In the genomic region with DNA sequence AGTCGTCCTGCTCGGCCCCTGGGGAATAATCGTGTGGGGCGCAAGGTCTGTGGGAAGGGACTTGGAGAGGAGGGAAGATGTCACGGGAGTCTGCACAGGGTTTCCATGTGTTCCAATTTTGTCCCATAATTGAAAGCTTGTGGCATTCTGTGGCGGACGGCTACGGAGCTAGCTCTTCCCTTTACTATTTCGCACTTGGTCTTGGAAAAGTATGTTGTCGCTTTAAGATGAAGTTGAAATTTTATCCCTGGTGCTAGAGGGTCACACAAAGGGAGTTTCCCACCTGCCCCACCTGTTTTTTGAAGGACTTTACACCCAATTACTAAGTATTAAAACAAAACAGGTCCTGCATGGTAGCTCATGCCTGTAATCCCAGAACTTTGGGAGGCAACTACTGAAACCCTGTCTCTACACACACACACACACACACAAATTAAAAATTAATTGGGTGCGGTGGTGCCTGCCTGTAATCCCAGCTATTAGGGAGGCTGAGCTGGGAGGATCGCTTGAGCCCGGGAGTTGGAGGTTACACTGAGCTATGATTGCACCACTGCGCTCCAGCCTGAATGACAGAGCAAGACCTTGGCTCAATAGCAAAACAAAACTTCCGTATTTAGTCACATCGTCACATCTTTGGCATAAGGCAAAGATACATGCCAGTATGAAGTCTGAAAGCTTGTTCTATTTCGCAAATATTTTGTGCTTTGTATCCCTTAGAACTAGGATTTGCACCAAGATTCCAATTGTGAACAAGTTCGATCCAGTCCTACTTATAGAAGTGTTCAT, we compare ENCODE assay signal across 1 cellular context.
TF ChIP-seq lines count a peak whose summit lies in the region.

No MANE protein-coding gene starts in this region.

TF ChIP-seq in HEK293, 187 proteins besides CTCF, POLR2A, EP300 and RAD21 (continued from another document):
- TF ChIP-seq, protein P1, sequence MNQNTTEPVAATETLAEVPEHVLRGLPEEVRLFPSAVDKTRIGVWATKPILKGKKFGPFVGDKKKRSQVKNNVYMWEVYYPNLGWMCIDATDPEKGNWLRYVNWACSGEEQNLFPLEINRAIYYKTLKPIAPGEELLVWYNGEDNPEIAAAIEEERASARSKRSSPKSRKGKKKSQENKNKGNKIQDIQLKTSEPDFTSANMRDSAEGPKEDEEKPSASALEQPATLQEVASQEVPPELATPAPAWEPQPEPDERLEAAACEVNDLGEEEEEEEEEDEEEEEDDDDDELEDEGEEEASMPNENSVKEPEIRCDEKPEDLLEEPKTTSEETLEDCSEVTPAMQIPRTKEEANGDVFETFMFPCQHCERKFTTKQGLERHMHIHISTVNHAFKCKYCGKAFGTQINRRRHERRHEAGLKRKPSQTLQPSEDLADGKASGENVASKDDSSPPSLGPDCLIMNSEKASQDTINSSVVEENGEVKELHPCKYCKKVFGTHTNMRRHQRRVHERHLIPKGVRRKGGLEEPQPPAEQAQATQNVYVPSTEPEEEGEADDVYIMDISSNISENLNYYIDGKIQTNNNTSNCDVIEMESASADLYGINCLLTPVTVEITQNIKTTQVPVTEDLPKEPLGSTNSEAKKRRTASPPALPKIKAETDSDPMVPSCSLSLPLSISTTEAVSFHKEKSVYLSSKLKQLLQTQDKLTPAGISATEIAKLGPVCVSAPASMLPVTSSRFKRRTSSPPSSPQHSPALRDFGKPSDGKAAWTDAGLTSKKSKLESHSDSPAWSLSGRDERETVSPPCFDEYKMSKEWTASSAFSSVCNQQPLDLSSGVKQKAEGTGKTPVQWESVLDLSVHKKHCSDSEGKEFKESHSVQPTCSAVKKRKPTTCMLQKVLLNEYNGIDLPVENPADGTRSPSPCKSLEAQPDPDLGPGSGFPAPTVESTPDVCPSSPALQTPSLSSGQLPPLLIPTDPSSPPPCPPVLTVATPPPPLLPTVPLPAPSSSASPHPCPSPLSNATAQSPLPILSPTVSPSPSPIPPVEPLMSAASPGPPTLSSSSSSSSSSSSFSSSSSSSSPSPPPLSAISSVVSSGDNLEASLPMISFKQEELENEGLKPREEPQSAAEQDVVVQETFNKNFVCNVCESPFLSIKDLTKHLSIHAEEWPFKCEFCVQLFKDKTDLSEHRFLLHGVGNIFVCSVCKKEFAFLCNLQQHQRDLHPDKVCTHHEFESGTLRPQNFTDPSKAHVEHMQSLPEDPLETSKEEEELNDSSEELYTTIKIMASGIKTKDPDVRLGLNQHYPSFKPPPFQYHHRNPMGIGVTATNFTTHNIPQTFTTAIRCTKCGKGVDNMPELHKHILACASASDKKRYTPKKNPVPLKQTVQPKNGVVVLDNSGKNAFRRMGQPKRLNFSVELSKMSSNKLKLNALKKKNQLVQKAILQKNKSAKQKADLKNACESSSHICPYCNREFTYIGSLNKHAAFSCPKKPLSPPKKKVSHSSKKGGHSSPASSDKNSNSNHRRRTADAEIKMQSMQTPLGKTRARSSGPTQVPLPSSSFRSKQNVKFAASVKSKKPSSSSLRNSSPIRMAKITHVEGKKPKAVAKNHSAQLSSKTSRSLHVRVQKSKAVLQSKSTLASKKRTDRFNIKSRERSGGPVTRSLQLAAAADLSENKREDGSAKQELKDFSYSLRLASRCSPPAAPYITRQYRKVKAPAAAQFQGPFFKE (tag by site-specific recombination; IDR thresholded peaks at IDR 0.05; ENCODE audit: borderline replicate concordance), result no peak
- TF ChIP-seq ZNF629 (tag by site-specific recombination; IDR thresholded peaks at IDR 0.05), result no peak
- TF ChIP-seq ZNF777 (tag by site-specific recombination; IDR thresholded peaks at IDR 0.05; ENCODE audit: borderline replicate concordance), result no peak
